In genomic region chr6:17599885-17600526, GRCh38 we compare ENCODE assay signal across 8 cellular contexts. TPM values are rescaled to one million over a fixed set of nuclear protein-coding genes. Genes with fewer than 3 reads are reported as not detected.
DNase-seq lines count a peak whose midpoint lies in the region; ATAC-seq, FAIRE-seq and TF ChIP-seq lines count a peak whose summit lies in the region.

A gene with protein sequence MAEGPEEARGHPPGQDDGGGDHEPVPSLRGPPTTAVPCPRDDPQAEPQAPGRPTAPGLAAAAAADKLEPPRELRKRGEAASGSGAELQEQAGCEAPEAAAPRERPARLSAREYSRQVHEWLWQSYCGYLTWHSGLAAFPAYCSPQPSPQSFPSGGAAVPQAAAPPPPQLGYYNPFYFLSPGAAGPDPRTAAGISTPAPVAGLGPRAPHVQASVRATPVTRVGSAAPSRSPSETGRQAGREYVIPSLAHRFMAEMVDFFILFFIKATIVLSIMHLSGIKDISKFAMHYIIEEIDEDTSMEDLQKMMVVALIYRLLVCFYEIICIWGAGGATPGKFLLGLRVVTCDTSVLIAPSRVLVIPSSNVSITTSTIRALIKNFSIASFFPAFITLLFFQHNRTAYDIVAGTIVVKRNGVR (plus strand): TSS chr6:17600302. CDS start chr6:17600410, 108 bp downstream.

- no peak for FAIRE-seq in RCC 7860 (lab: Jason Lieb, UNC)

- H3K4me2 ChIP-seq in GM23248 (ENCODE audit: unreplicated experiment) (peak within 1 kb of the TSS; percentile 98), Karpas-422 (ENCODE audit: low read depth, low read length, poor library complexity, severe bottlenecking) (peak within 1 kb of the TSS; percentile 95)

- H3K9ac ChIP-seq in GM23248 (peak within 1 kb of the TSS; percentile 92), Karpas-422 (ENCODE audit: low read length) (peak within 1 kb of the TSS; percentile 92)

- DNase-seq in ELF-1 (ENCODE audit: low read depth, low spot score) (peak; percentile 95), GM23248 (peak; percentile 96), Karpas-422 (peak; percentile 98), RCC 7860 (ENCODE audit: low spot score) (peak; percentile 70), fibroblast of mammary gland (ENCODE audit: low read depth) (peak; percentile 77)
- DNase-seq in activated T-helper 2 cell treated with anti-CD3 and anti-CD28 coated beads, Interferon-gamma antibody, Interleukin-2, Interleukin-4, amounts not matched to agents 10 μg/mL and 5 μg/mL and 100 μg/mL, durations not matched to agents 14 hours and 24 hours and 36 hours (ENCODE audit: low spot score) = peak; percentile 92
- peak; percentile 89 to 97 (median 94) for DNase-seq in naive thymus-derived CD8-positive, alpha-beta T cell
- peak; percentile 89 to 95 (median 90) for DNase-seq in stimulated activated naive CD4-positive, alpha-beta T cell (lab: John Stamatoyannopoulos, UW)

- intact Hi-C loops in activated T-helper 2 cell treated with anti-CD3 and anti-CD28 coated beads, Interferon-gamma antibody, Interleukin-2, Interleukin-4, amounts not matched to agents 10 μg/mL and 5 μg/mL and 100 μg/mL, durations not matched to agents 14 hours and 24 hours and 36 hours (cut with micrococcal nuclease) = loop anchor here (1.0 to 5.0 kb wide), 2 partner anchors 106 to 557 kb away; partner anchors contain the start of genes KDM1B, NUP153 and TPMT

- peaks cover 24% of the 10 kb centered on the region for H3K4me1 Mint-ChIP-seq in activated T-helper 2 cell treated with anti-CD3 and anti-CD28 coated beads, Interferon-gamma antibody, Interleukin-2, Interleukin-4, amounts not matched to agents 10 μg/mL and 5 μg/mL and 100 μg/mL, durations not matched to agents 14 hours and 24 hours and 36 hours (ENCODE audit: low read depth)
- peaks cover 15 to 47% (median 39%) of the 10 kb centered on the region in 4 donors for H3K4me1 Mint-ChIP-seq in naive thymus-derived CD8-positive, alpha-beta T cell

- peak; percentile 83 to 87 for ATAC-seq in naive thymus-derived CD8-positive, alpha-beta T cell

- H3K27ac ChIP-seq in GM23248 (peak within 1 kb of the TSS; percentile 78), Karpas-422 (ENCODE audit: low read length) (peak within 1 kb of the TSS; percentile 53)

- peak within 1 kb of the TSS; percentile 86 for H3K27ac Mint-ChIP-seq in activated T-helper 2 cell treated with anti-CD3 and anti-CD28 coated beads, Interferon-gamma antibody, Interleukin-2, Interleukin-4, amounts not matched to agents 10 μg/mL and 5 μg/mL and 100 μg/mL, durations not matched to agents 14 hours and 24 hours and 36 hours
- peak within 1 kb of the TSS; percentile 84 to 96 (median 92) for H3K27ac Mint-ChIP-seq in naive thymus-derived CD8-positive, alpha-beta T cell

- H3K4me3 ChIP-seq in GM23248 (peak within 1 kb of the TSS; percentile 87), Karpas-422 (ENCODE audit: low read length) (peak within 1 kb of the TSS; percentile 73), fibroblast of mammary gland (ENCODE audit: control insufficient read depth, low read depth, low read length) (peak within 1 kb of the TSS; percentile 70)

- peaks cover 18% of the 10 kb centered on the region for H3K4me1 ChIP-seq in GM23248 (ENCODE audit: insufficient read depth)
- H3K4me1 ChIP-seq in Karpas-422 (ENCODE audit: low read length) = peaks cover 27% of the 10 kb centered on the region

- peak; percentile 37 for TF ChIP-seq CTCF in fibroblast of mammary gland (conservative IDR thresholded peaks at IDR 0.05; ENCODE audit: control insufficient read depth, insufficient read depth, low read depth, low read length)

- 3 to 4% methylated on average over 17 to 30 of the region's 42 CpGs for WGBS in GM23248 (ENCODE audit: low coverage in 1 of 2, low lambda C conversion rate in 2 of 2, missing lambda C conversion rate in 2 of 2), 2 experiments

- in situ Hi-C loops in GM23248 (cut with MboI) = no loop called here

- POLR2A ChIA-PET in naive thymus-derived CD8-positive, alpha-beta T cell (lab: Charles Lee) = interaction anchor here (0.7 to 3.2 kb wide), 13 partner anchors 10 to 838 kb away, joined by 3 to 35 read pairs (median 4); partner anchors contain the start of genes ATXN1 and NUP153

- H3K79me2 ChIP-seq in GM23248 (ENCODE audit: insufficient read depth) (peaks cover 27% of the 10 kb centered on the region), Karpas-422 (ENCODE audit: low read length) (peaks cover 21% of the 10 kb centered on the region)

- peak within 1 kb of the TSS; percentile 97 for H2AFZ ChIP-seq in GM23248
- peak within 1 kb of the TSS; percentile 90 for H2AFZ ChIP-seq in Karpas-422 (ENCODE audit: low read length)

- H3K9me3 Mint-ChIP-seq in activated T-helper 2 cell treated with anti-CD3 and anti-CD28 coated beads, Interferon-gamma antibody, Interleukin-2, Interleukin-4, amounts not matched to agents 10 μg/mL and 5 μg/mL and 100 μg/mL, durations not matched to agents 14 hours and 24 hours and 36 hours = no peaks in the 10 kb centered on the region
- H3K9me3 Mint-ChIP-seq in naive thymus-derived CD8-positive, alpha-beta T cell = no peaks in the 10 kb centered on the region

- peak within 1 kb of the TSS; percentile 89 for H3K4me3 Mint-ChIP-seq in activated T-helper 2 cell treated with anti-CD3 and anti-CD28 coated beads, Interferon-gamma antibody, Interleukin-2, Interleukin-4, amounts not matched to agents 10 μg/mL and 5 μg/mL and 100 μg/mL, durations not matched to agents 14 hours and 24 hours and 36 hours (ENCODE audit: low read depth)
- peak within 1 kb of the TSS; percentile 88 to 96 (median 92) for H3K4me3 Mint-ChIP-seq in naive thymus-derived CD8-positive, alpha-beta T cell

- H3K27me3 ChIP-seq in GM23248 (replicated peaks; ENCODE audit: insufficient read depth) (no peaks in the 10 kb centered on the region), Karpas-422 (ENCODE audit: low read length) (no peaks in the 10 kb centered on the region)

- no peaks in the 10 kb centered on the region for H4K20me1 ChIP-seq in GM23248 (ENCODE audit: insufficient read depth)
- no peaks in the 10 kb centered on the region for H4K20me1 ChIP-seq in Karpas-422 (ENCODE audit: insufficient read depth, low read depth, low read length)

- H3K9me3 ChIP-seq in GM23248 (ENCODE audit: low read depth) (no peaks in the 10 kb centered on the region), Karpas-422 (ENCODE audit: low read length) (no peaks in the 10 kb centered on the region)

- peaks cover 9% of the 10 kb centered on the region for H3K36me3 Mint-ChIP-seq in activated T-helper 2 cell treated with anti-CD3 and anti-CD28 coated beads, Interferon-gamma antibody, Interleukin-2, Interleukin-4, amounts not matched to agents 10 μg/mL and 5 μg/mL and 100 μg/mL, durations not matched to agents 14 hours and 24 hours and 36 hours (ENCODE audit: low read depth)
- H3K36me3 Mint-ChIP-seq in naive thymus-derived CD8-positive, alpha-beta T cell = peaks cover 0 to 24% (median 1%) of the 10 kb centered on the region in 3 donors

- no peaks in the 10 kb centered on the region for H3K9me2 ChIP-seq in GM23248 (ENCODE audit: insufficient read depth)
- no peaks in the 10 kb centered on the region for H3K9me2 ChIP-seq in Karpas-422 (replicated peaks; ENCODE audit: insufficient read depth, low read length)

- H3F3A ChIP-seq in GM23248 (ENCODE audit: insufficient read depth) = no peaks in the 10 kb centered on the region

- H3K27me3 Mint-ChIP-seq in activated T-helper 2 cell treated with anti-CD3 and anti-CD28 coated beads, Interferon-gamma antibody, Interleukin-2, Interleukin-4, amounts not matched to agents 10 μg/mL and 5 μg/mL and 100 μg/mL, durations not matched to agents 14 hours and 24 hours and 36 hours (ENCODE audit: low read depth) = no peaks in the 10 kb centered on the region
- H3K27me3 Mint-ChIP-seq in naive thymus-derived CD8-positive, alpha-beta T cell = no peaks in the 10 kb centered on the region

- no peaks in the 10 kb centered on the region for H3K36me3 ChIP-seq in GM23248 (ENCODE audit: low read depth)
- H3K36me3 ChIP-seq in Karpas-422 (ENCODE audit: insufficient read depth, low read length) = no peaks in the 10 kb centered on the region

RNA-seq across cellular contexts. Expression of the gene that starts here (rescaled TPM):
- total RNA-seq in GM23248 (2014; rRNA removed; shearing (Covaris generic)) = 25.4 and 28.4 TPM in 2 replicates
- polyA plus RNA-seq in GM23248 (2016; fragmentation: Nextera tagmentation; extraction: Ambion mirVana) = 14.7 and 15.0 TPM in 2 replicates
- 9.7 and 11.0 TPM in 2 replicates for total RNA-seq in Karpas-422 (2014; rRNA removed; shearing (Covaris generic); ENCODE audit: low replicate concordance)
- 4.8 and 4.9 TPM in 2 replicates for total RNA-seq in activated T-helper 2 cell treated with anti-CD3 and anti-CD28 coated beads, Interferon-gamma antibody, Interleukin-2, Interleukin-4, amounts not matched to agents 10 μg/mL and 5 μg/mL and 100 μg/mL, durations not matched to agents 14 hours and 24 hours and 36 hours
- 10 to 100 TPM; 22.2 to 24.6 TPM for total RNA-seq in naive thymus-derived CD8-positive, alpha-beta T cell
- 1 to 10 TPM; 4.8 to 5.6 (median 4.9) TPM for polyA plus RNA-seq in naive thymus-derived CD8-positive, alpha-beta T cell

Comparison
In these comparisons a context has a peak if more than half of its experiments do, and no peak if none do; other contexts are left out.
1. Peak in every context shown above with its lines: DNase-seq, ATAC-seq, H3K4me3 ChIP-seq and H3K27ac ChIP-seq.